In genomic region chr12:62044450-62044849, GRCh38 we compare ENCODE assay signal across 22 cellular contexts.
"Had no signal": no experiment of that assay in that cellular context is flagged by ENCODE, and none has a peak within 500 bp of the region (broad histone marks: within the 10 kb centered on the region; RNA-seq: fewer than 3 reads in every experiment).

No MANE protein-coding gene starts in this region.

- ATAC-seq: effector memory CD8-positive, alpha-beta T cell; left lobe of liver; mucosa of descending colon; natural killer cell treated with Interleukin-12 subunit alpha and Interleukin-12 subunit beta and Interleukin-15 and Interleukin-18, amount 100 ng/mL, for 72 hours; sciatic nerve; stimulated activated memory B cell treated with anti-CD40 and anti-IgM and Interleukin-4, amounts not matched to agents 10 μg/mL and 1 μg/mL and 100 μg/mL, for 72 hours; upper lobe of right lung had no signal

- H3K27me3 Mint-ChIP-seq: effector memory CD8-positive, alpha-beta T cell; naive B cell; natural killer cell treated with Interleukin-12 subunit alpha and Interleukin-12 subunit beta and Interleukin-15 and Interleukin-18, amount 100 ng/mL, for 72 hours; progenitor cell of endocrine pancreas; stimulated activated memory B cell treated with anti-CD40 and anti-IgM and Interleukin-4, amounts not matched to agents 10 μg/mL and 1 μg/mL and 100 μg/mL, for 72 hours; stimulated activated naive CD8-positive, alpha-beta T cell treated with anti-CD3 and anti-CD28 coated beads, Interleukin-15, Interleukin-2, amounts not matched to agents 100 ng/mL and 50 ng/mL, for 24 hours had no signal

- H2AFZ ChIP-seq: parathyroid adenoma had no signal

- H3K27ac ChIP-seq: parathyroid adenoma, thoracic aorta, tibial nerve, upper lobe of right lung, uterus had no signal

- FAIRE-seq: frontal cortex, kidney had no signal

- H3K4me1 ChIP-seq: parathyroid adenoma, tibial nerve, upper lobe of right lung, uterus had no signal

- H3K36me3 Mint-ChIP-seq: mesothelial cell of epicardium; naive B cell; natural killer cell treated with Interleukin-12 subunit alpha and Interleukin-12 subunit beta and Interleukin-15 and Interleukin-18, amount 100 ng/mL, for 72 hours; stimulated activated memory B cell treated with anti-CD40 and anti-IgM and Interleukin-4, amounts not matched to agents 10 μg/mL and 1 μg/mL and 100 μg/mL, for 72 hours had no signal

- H3K79me2 ChIP-seq: parathyroid adenoma had no signal

- H3K27ac Mint-ChIP-seq: effector memory CD8-positive, alpha-beta T cell; mesothelial cell of epicardium; naive B cell; natural killer cell treated with Interleukin-12 subunit alpha and Interleukin-12 subunit beta and Interleukin-15 and Interleukin-18, amount 100 ng/mL, for 72 hours; progenitor cell of endocrine pancreas; stimulated activated memory B cell treated with anti-CD40 and anti-IgM and Interleukin-4, amounts not matched to agents 10 μg/mL and 1 μg/mL and 100 μg/mL, for 72 hours; stimulated activated naive CD8-positive, alpha-beta T cell treated with anti-CD3 and anti-CD28 coated beads, Interleukin-15, Interleukin-2, amounts not matched to agents 100 ng/mL and 50 ng/mL, for 24 hours had no signal

- H3K4me3 Mint-ChIP-seq: effector memory CD8-positive, alpha-beta T cell; mesothelial cell of epicardium; naive B cell; natural killer cell treated with Interleukin-12 subunit alpha and Interleukin-12 subunit beta and Interleukin-15 and Interleukin-18, amount 100 ng/mL, for 72 hours; neural crest cell; stimulated activated memory B cell treated with anti-CD40 and anti-IgM and Interleukin-4, amounts not matched to agents 10 μg/mL and 1 μg/mL and 100 μg/mL, for 72 hours; stimulated activated naive CD8-positive, alpha-beta T cell treated with anti-CD3 and anti-CD28 coated beads, Interleukin-15, Interleukin-2, amounts not matched to agents 100 ng/mL and 50 ng/mL, for 24 hours had no signal

- H3K4me3 ChIP-seq: mucosa of descending colon, thoracic aorta, tibial nerve, upper lobe of right lung, uterus had no signal

- H3K36me3 ChIP-seq: thoracic aorta, tibial nerve, upper lobe of right lung, uterus had no signal

- H3K9me3 ChIP-seq: mucosa of descending colon, upper lobe of right lung, uterus had no signal

- H3K9me3 Mint-ChIP-seq: stimulated activated naive CD8-positive, alpha-beta T cell treated with anti-CD3 and anti-CD28 coated beads, Interleukin-15, Interleukin-2, amounts not matched to agents 100 ng/mL and 50 ng/mL, for 24 hours had no signal

- H3K27me3 ChIP-seq: tibial nerve, upper lobe of right lung, uterus had no signal

- H3K9ac ChIP-seq: parathyroid adenoma had no signal

- H3K4me1 Mint-ChIP-seq: naive B cell; stimulated activated memory B cell treated with anti-CD40 and anti-IgM and Interleukin-4, amounts not matched to agents 10 μg/mL and 1 μg/mL and 100 μg/mL, for 72 hours had no signal

- DNase-seq: cortex of kidney; effector memory CD8-positive, alpha-beta T cell; hypothalamus; kidney; mesenchymal stem cell; mucosa of descending colon; naive B cell; stimulated activated CD4-positive, alpha-beta T cell treated with anti-CD3 and anti-CD28 coated beads, Interleukin-4, amount 100 ng/mL, for 4 hours; upper lobe of right lung; uterus had no signal
